Comparison of ENCODE assay signal across 8 cellular contexts in the genomic region with DNA sequence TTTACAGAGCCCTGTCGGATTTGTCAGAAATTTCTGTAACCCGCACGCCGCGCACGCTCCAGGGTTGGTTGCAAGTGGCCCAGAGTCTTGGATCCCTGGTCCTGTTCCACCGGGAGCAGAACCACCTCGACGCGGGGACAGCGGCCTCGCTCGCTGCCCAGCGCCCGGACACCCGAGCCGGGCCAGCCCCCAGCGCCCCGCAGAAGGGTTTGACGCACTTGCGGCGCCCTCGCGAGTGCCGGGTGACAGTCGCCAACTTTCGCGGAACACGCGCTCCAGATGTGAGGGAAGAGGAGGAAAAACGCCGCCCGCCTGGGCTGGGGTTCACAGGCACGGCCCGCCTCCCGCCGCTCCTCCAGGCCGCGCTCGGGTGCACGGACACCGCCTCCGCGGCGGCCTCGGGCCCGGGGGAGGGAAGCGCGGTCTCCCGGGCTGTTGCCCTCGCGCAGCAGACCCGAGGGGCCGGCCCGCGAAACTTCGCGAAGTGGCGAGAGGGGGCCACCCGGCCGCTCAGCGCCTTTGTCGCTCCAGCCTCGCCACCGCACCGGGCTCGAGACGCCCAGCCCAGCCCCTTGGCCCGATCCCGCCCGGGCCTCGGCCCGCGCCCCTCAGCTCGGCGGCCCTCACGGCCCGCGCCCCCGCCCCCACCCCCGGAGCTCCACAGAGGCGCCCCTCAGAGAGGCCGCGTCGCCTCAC. TPM values are rescaled to one million over a fixed set of nuclear protein-coding genes. Genes with fewer than 3 reads are reported as not detected.
A peak's percentile ranks its signal among the peaks of the same experiment; 100 is the strongest.
DNase-seq lines count a peak whose midpoint lies in the region; ATAC-seq and TF ChIP-seq lines count a peak whose summit lies in the region.

No MANE protein-coding gene starts in this region.

- no peaks in the 10 kb centered on the region for H3K9me2 ChIP-seq in GM23248 (ENCODE audit: insufficient read depth)

- H3F3A ChIP-seq in GM23248 (ENCODE audit: insufficient read depth) = no peaks in the 10 kb centered on the region

- H3K27ac ChIP-seq in GM23248 (peak overlapping the region; percentile 81), thymus (ENCODE audit: low read depth) (peak overlapping the region; percentile 90)

- H3K79me2 ChIP-seq in GM23248 (ENCODE audit: insufficient read depth) = peaks cover 48% of the 10 kb centered on the region

- H3K27me3 ChIP-seq in GM23248 (replicated peaks; ENCODE audit: insufficient read depth) (no peaks in the 10 kb centered on the region), thymus (ENCODE audit: control insufficient read depth, insufficient read depth) (no peaks in the 10 kb centered on the region)

- H3K9me3 Mint-ChIP-seq in natural killer cell treated with Interleukin-12 subunit alpha and Interleukin-12 subunit beta and Interleukin-15 and Interleukin-18, amount 100 ng/mL, for 72 hours = no peaks in the 10 kb centered on the region

- H3K36me3 Mint-ChIP-seq in natural killer cell treated with Interleukin-12 subunit alpha and Interleukin-12 subunit beta and Interleukin-15 and Interleukin-18, amount 100 ng/mL, for 72 hours = no peaks in the 10 kb centered on the region

- no peaks in the 10 kb centered on the region for H3K9me3 ChIP-seq in GM23248 (ENCODE audit: low read depth)
- H3K9me3 ChIP-seq in thymus (ENCODE audit: control insufficient read depth) = no peaks in the 10 kb centered on the region

- H3K4me3 Mint-ChIP-seq in natural killer cell treated with Interleukin-12 subunit alpha and Interleukin-12 subunit beta and Interleukin-15 and Interleukin-18, amount 100 ng/mL, for 72 hours = peak overlapping the region; percentile 71

- 0 out of 2 replicates have a peak, but pooled peaks cover 4% of the 10 kb centered on the region for H4K20me1 ChIP-seq in GM23248 (ENCODE audit: insufficient read depth)

- DNase-seq in GM12865 (ENCODE audit: low read depth) = peak; percentile 39
- DNase-seq in GM23248 = peak; percentile 65
- DNase-seq in LHCN-M2 (ENCODE audit: low read depth) = peak; percentile 47
- peak; percentile 57 to 69 for DNase-seq in activated T-cell treated with anti-CD3 and anti-CD28 coated beads, Interleukin-2, amount 50 U/mL, for 48 hours
- peak; percentile 26 for DNase-seq in fibroblast of the aortic adventitia (ENCODE audit: low read depth)
- DNase-seq in natural killer cell treated with Interleukin-12 subunit alpha and Interleukin-12 subunit beta and Interleukin-15 and Interleukin-18, amount 100 ng/mL, for 72 hours (ENCODE audit: low spot score) = no peak
- no peak for DNase-seq in effector CD8-positive, alpha-beta T cell (lab: John Stamatoyannopoulos, UW)

- peak; percentile 61 to 76 for ATAC-seq in natural killer cell treated with Interleukin-12 subunit alpha and Interleukin-12 subunit beta and Interleukin-15 and Interleukin-18, amount 100 ng/mL, for 72 hours

- peak overlapping the region; percentile 82 for H2AFZ ChIP-seq in GM23248

- peaks cover 27 to 29% of the 10 kb centered on the region in 2 donors for H3K4me1 Mint-ChIP-seq in natural killer cell treated with Interleukin-12 subunit alpha and Interleukin-12 subunit beta and Interleukin-15 and Interleukin-18, amount 100 ng/mL, for 72 hours (ENCODE audit: low read depth in 2 of 2)

- in situ Hi-C loops in GM23248 (cut with MboI) = no loop called here

- H3K4me1 ChIP-seq in GM23248 (ENCODE audit: insufficient read depth) (peaks cover 3% of the 10 kb centered on the region; the same call in 1 of the 2 replicates), thymus (ENCODE audit: control insufficient read depth, insufficient read depth, low read length) (no peaks in the 10 kb centered on the region)

- H3K9ac ChIP-seq in GM23248 = peak overlapping the region; percentile 90

- H3K27ac Mint-ChIP-seq in natural killer cell treated with Interleukin-12 subunit alpha and Interleukin-12 subunit beta and Interleukin-15 and Interleukin-18, amount 100 ng/mL, for 72 hours = peak overlapping the region; percentile 66 to 73

- TF ChIP-seq CTCF in GM12865 (IDR thresholded peaks at IDR 0.05; ENCODE audit: insufficient read depth, low read depth, low read length, missing control alignments) (no peak), fibroblast of the aortic adventitia (IDR thresholded peaks at IDR 0.05; ENCODE audit: insufficient read depth, low read length) (no peak)

- peak overlapping the region; percentile 75 for H3K4me3 ChIP-seq in GM12865 (ENCODE audit: low read depth, low read length)
- peak overlapping the region; percentile 78 for H3K4me3 ChIP-seq in GM23248
- H3K4me3 ChIP-seq in fibroblast of the aortic adventitia (ENCODE audit: low read depth, low read length) = peak overlapping the region; percentile 78
- peak overlapping the region; percentile 92 for H3K4me3 ChIP-seq in thymus (ENCODE audit: low read length)

- H3K27me3 Mint-ChIP-seq in natural killer cell treated with Interleukin-12 subunit alpha and Interleukin-12 subunit beta and Interleukin-15 and Interleukin-18, amount 100 ng/mL, for 72 hours = no peaks in the 10 kb centered on the region

- H3K4me2 ChIP-seq in GM23248 (ENCODE audit: unreplicated experiment) = peak overlapping the region; percentile 82

- 1% methylated on average over 54 to 56 of the region's 85 CpGs for WGBS in GM23248 (ENCODE audit: low coverage in 1 of 2, low lambda C conversion rate in 2 of 2, missing lambda C conversion rate in 2 of 2), 2 experiments
- under 1% methylated on average over 85 of the region's 85 CpGs for WGBS in thymus

- H3K36me3 ChIP-seq in GM23248 (ENCODE audit: low read depth) = no peaks in the 10 kb centered on the region
- peaks cover 2% of the 10 kb centered on the region for H3K36me3 ChIP-seq in thymus (ENCODE audit: control insufficient read depth, insufficient read depth)

RNA-seq across cellular contexts. Expression of a gene that starts 0.5 kb away (rescaled TPM):
- 32.0 and 32.6 TPM in 2 replicates for total RNA-seq in GM23248 (2014; rRNA removed; shearing (Covaris generic))
- polyA plus RNA-seq in GM23248 (2016; fragmentation: Nextera tagmentation; extraction: Ambion mirVana) = 35.3 and 36.0 TPM in 2 replicates
- total RNA-seq in LHCN-M2 (2014; rRNA removed) = 48.0 and 51.3 TPM in 2 replicates
- polyA plus RNA-seq in LHCN-M2 (2012) = 32.1 TPM
- total RNA-seq in fibroblast of the aortic adventitia (ENCODE audit: low replicate concordance) = 40.4 and 69.4 TPM in 2 replicates
- 10 to 100 TPM; 38.4 to 52.3 TPM for total RNA-seq in natural killer cell treated with Interleukin-12 subunit alpha and Interleukin-12 subunit beta and Interleukin-15 and Interleukin-18, amount 100 ng/mL, for 72 hours
- 19.2 TPM for polyA plus RNA-seq in thymus

Comparison
In these comparisons a context has a peak if more than half of its experiments do, and no peak if none do; other contexts are left out.
1. DNase-seq: peak in GM12865 (single experiment), GM23248 (single experiment), LHCN-M2 (single experiment), activated T-cell treated with anti-CD3 and anti-CD28 coated beads, Interleukin-2, amount 50 U/mL, for 48 hours (2 of 2) and fibroblast of the aortic adventitia (single experiment); none in natural killer cell treated with Interleukin-12 subunit alpha and Interleukin-12 subunit beta and Interleukin-15 and Interleukin-18, amount 100 ng/mL, for 72 hours (single experiment) and effector CD8-positive, alpha-beta T cell (single experiment).
2. Peak in every context shown above with its lines, with median percentiles within 50 percentile points of each other: H3K4me3 ChIP-seq.